Comparison of ENCODE assay signal across 9 cellular contexts in genomic region chr3:52225452-52226228, GRCh38.
DNase-seq lines count a peak whose midpoint lies in the region; ATAC-seq and TF ChIP-seq lines count a peak whose summit lies in the region.
"Had no signal": no experiment of that assay in that cellular context is flagged by ENCODE, and none has a peak within 500 bp of the region (broad histone marks: within the 10 kb centered on the region; RNA-seq: fewer than 3 reads in every experiment).

Gene TLR9 (minus strand): TSS chr3:52225645. CDS start chr3:52225529, 116 bp downstream.

- DNase-seq in GF-D8 (lab: John Stamatoyannopoulos, UW) = peak; percentile 95
- DNase-seq in GM19240 (ENCODE audit: insufficient read length, low spot score) = peak; percentile 84
- DNase-seq in SKM-1 treated with dmso at 0.1 percent for 144 hours (lab: John Stamatoyannopoulos, UW; ENCODE audit: unreplicated experiment) = peak; percentile 84
- DNase-seq in midbrain (lab: John Stamatoyannopoulos, UW) = no peak
- DNase-seq in HEK293T (ENCODE audit: extremely low spot score) = no peak
- DNase-seq in HuH-7 (ENCODE audit: low spot score) = no peak

- H3K4me3 ChIP-seq in neutrophil (ENCODE audit: low read depth in 1 of 2, low read length in 1 of 2) = peak within 1 kb of the TSS in 1 of 2 experiments; percentile 21
- H3K4me3 ChIP-seq: skin epidermis had no signal

- peak within 1 kb of the TSS; percentile 75 for H3K27ac ChIP-seq in neutrophil

- POLR2A ChIA-PET in HEK293T (lab: Yijun Ruan, JAX) = interaction anchor here (0.7 kb wide), 1 partner anchor 13 kb away, joined by 3 read pairs; the partner anchor contains the start of gene TWF2

- H3K27me3 ChIP-seq in neutrophil = no peaks in the 10 kb centered on the region

- peaks cover 76% of the 10 kb centered on the region for H3K36me3 ChIP-seq in neutrophil

- peaks cover 23 to 30% of the 10 kb centered on the region in 2 experiments for H3K4me1 ChIP-seq in neutrophil (ENCODE audit: control insufficient read depth in 1 of 2, insufficient read depth in 1 of 2, low read depth in 1 of 2, low read length in 1 of 2)

- CTCF ChIA-PET in HEK293T (lab: Yijun Ruan, JAX) = interaction anchor here (1.3 kb wide), 1 partner anchor 187 kb away, joined by 4 read pairs; no protein-coding TSS in a partner anchor

- peak; percentile 77 for ATAC-seq in HG03135 (IDR thresholded peaks at IDR 0.05; ENCODE audit: unreplicated experiment)

- TF ChIP-seq CTCF in neutrophil (IDR thresholded peaks at IDR 0.05) = no peak

- no peaks in the 10 kb centered on the region for H3K9me3 ChIP-seq in neutrophil

TF ChIP-seq in HEK293T, 16 proteins besides CTCF, POLR2A, EP300 and RAD21:
- TF ChIP-seq NFRKB (IDR thresholded peaks at IDR 0.05) = no peak
- TF ChIP-seq CTBP1 (IDR thresholded peaks at IDR 0.05; ENCODE audit: borderline replicate concordance) = no peak
- TF ChIP-seq PKNOX1 (IDR thresholded peaks at IDR 0.05) = no peak
- no peak for TF ChIP-seq L3MBTL2 (conservative IDR thresholded peaks at IDR 0.05)
- no peak for TF ChIP-seq FOXK2 (IDR thresholded peaks at IDR 0.05)
- TF ChIP-seq ARNT (IDR thresholded peaks at IDR 0.05) = no peak
- TF ChIP-seq SUZ12 (IDR thresholded peaks at IDR 0.05) = no peak
- no peak for TF ChIP-seq SP1 (IDR thresholded peaks at IDR 0.05)

Comparison
In these comparisons a context has a peak if more than half of its experiments do, and no peak if none do; other contexts are left out.
1. DNase-seq: peak in GF-D8 (single experiment), GM19240 (single experiment) and SKM-1 treated with dmso at 0.1 percent for 144 hours (single experiment); none in midbrain (single experiment), HEK293T (single experiment) and HuH-7 (single experiment).